In the genomic region with DNA sequence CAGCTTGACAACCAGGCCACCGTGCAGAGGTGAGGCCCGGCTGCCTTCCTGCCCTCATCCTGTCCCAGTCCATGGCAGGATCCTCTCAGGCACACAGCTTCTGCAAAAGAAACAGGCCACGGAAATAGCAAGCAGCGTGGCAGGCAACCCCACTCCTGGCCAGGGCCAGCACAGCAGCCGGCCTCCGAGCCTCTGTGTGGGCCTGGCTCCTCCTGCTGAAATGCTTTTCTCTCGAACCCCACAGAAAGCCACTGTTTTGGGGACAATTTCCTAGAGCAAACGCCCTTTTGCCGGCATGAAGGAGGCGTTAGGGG, we compare ENCODE assay signal across 25 cellular contexts. TPM values are rescaled to one million over a fixed set of nuclear protein-coding genes. Genes with fewer than 3 reads are reported as not detected.
"Had no signal": no experiment of that assay in that cellular context is flagged by ENCODE, and none has a peak within 500 bp of the region (broad histone marks: within the 10 kb centered on the region; RNA-seq: fewer than 3 reads in every experiment).

No MANE protein-coding gene starts in this region.

- H3K4me2 ChIP-seq: SK-N-SH had no signal

- H3K4me3 ChIP-seq: MG63 had no signal

- H3K36me3 ChIP-seq: MG63 had no signal

- H3K9me3 ChIP-seq: MG63, SK-N-SH had no signal

- ATAC-seq: Panc1, PC-3 had no signal

- H3K27ac ChIP-seq: RWPE1 had no signal

- H3K9ac ChIP-seq: SK-N-SH had no signal

- DNase-seq: IMR-90, Karpas-422, KG1, MG63, NCI-H1092, NCI-H1105 treated with DMSO at 0.1 percent for 48 hours, NCI-H1417 treated with DMSO at 0.1 percent for 48 hours, NCI-H146, NCI-H1694 treated with DMSO at 0.1 percent for 48 hours, NCI-H1930, NCI-H2081, NCI-H2107, NCI-H226, NCI-H446, NCI-H510A, NCI-H524 treated with DMSO at 0.1 percent for 48 hours, NCI-H69, NCI-H774, PC-3, SK-N-SH had no signal

RNA-seq across cellular contexts. Expression of a gene that starts 39.5 kb away (rescaled TPM):
- total RNA-seq: HT-29, OCI-LY7, PC-3, SK-MEL-5 had no signal
- polyA plus RNA-seq: SK-N-SH had no signal

RNA-seq across cellular contexts. Expression of a gene that starts 56.5 kb away (rescaled TPM):
- total RNA-seq: HT-29, OCI-LY7, PC-3, SK-MEL-5 had no signal
